ENCODE assay signal across 1 cellular context in genomic region chr7:156537006-156537405, GRCh38.
TF ChIP-seq lines count a peak whose summit lies in the region.

No MANE protein-coding gene starts in this region.

TF ChIP-seq in K562, 482 proteins besides CTCF, POLR2A, EP300 and RAD21 (continued from another document):
- peak; percentile 43; the same call in 1 of the 2 replicates for TF ChIP-seq MGA (IDR thresholded peaks at IDR 0.05)
- TF ChIP-seq L3MBTL2 (IDR thresholded peaks at IDR 0.05), result 0 out of 2 replicates have a peak, but pooled peaks have one; percentile 24
